ENCODE assay signal across 11 cellular contexts in the genomic region with DNA sequence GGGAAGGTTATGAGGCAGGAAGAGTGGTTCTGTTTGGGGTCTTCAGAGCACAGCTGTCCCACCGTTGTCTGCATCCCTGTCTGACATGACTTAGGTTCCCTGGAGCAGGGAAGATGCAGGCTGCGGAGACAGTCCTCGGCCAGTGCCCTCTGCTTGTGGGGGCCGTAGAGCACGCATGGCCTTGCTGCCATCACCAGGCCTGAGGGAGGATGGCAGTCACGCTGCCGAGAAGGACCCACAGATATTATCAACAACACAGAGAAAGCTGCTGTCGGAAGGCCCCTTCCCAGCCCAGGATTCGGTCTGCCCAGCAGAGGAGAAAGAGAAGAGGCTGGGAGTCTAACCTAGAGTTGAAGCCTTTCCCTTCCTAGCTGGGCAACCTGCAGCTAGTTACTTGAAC. TPM values are rescaled to one million over a fixed set of nuclear protein-coding genes. Genes with fewer than 3 reads are reported as not detected.
DNase-seq lines count a peak whose midpoint lies in the region; ATAC-seq and TF ChIP-seq lines count a peak whose summit lies in the region.
"Had no signal": no experiment of that assay in that cellular context is flagged by ENCODE, and none has a peak within 500 bp of the region (broad histone marks: within the 10 kb centered on the region; RNA-seq: fewer than 3 reads in every experiment).

No MANE protein-coding gene starts in this region.

- DNase-seq in GM10266 (ENCODE audit: extremely low spot score), result no peak
- DNase-seq in ascending aorta (ENCODE audit: low spot score in 2 of 2), result peak in 1 of 2 donors; percentile 63
- DNase-seq in right cardiac atrium, result peak; percentile 26 to 72 (median 65)
- peak; percentile 62 for DNase-seq in retina
- no peak for DNase-seq in NCI-H1436 (lab: John Stamatoyannopoulos, UW)
- DNase-seq in trophoblast cell, result no peak
- DNase-seq: NCI-H510A, transverse colon had no signal

- H3K36me3 ChIP-seq in ascending aorta (no peaks in the 10 kb centered on the region), trophoblast cell (ENCODE audit: control insufficient read depth in 1 of 2, insufficient read depth in 2 of 2, low read length in 2 of 2) (no peaks in the 10 kb centered on the region)
- H3K36me3 ChIP-seq: transverse colon had no signal

- intact Hi-C loops in ascending aorta (cut with DNase I) (loop anchor here (2.0 kb wide), 1 partner anchor 120 kb away; no protein-coding TSS in a partner anchor), right cardiac atrium (cut with DNase I) (loop anchor here in 2 of 4 donors (5.0 to 10.0 kb wide), 2 partner anchors 118 to 121 kb away; no protein-coding TSS in a partner anchor)

- no peak overlapping the region for H3K18ac ChIP-seq in trophoblast cell (ENCODE audit: low read length)

- no peak overlapping the region for H3K4ac ChIP-seq in trophoblast cell (ENCODE audit: low read depth, low read length)

- no peak overlapping the region for H4K91ac ChIP-seq in trophoblast cell (ENCODE audit: low read depth, low read length)

- H2BK12ac ChIP-seq in trophoblast cell (ENCODE audit: low read length), result no peak overlapping the region

- H3K23ac ChIP-seq in trophoblast cell (ENCODE audit: low read length), result no peak overlapping the region

- no peak overlapping the region for H3K14ac ChIP-seq in trophoblast cell (ENCODE audit: low read length)

- H4K8ac ChIP-seq in trophoblast cell (ENCODE audit: low read depth, low read length), result no peak overlapping the region

- H3K4me3 ChIP-seq in ascending aorta (no peak overlapping the region), right cardiac atrium (ENCODE audit: low read length) (no peak overlapping the region), trophoblast cell (ENCODE audit: low read depth, low read length) (no peak overlapping the region)
- H3K4me3 ChIP-seq: skin epidermis, transverse colon had no signal

- H3K27me3 ChIP-seq in ascending aorta (no peaks in the 10 kb centered on the region), right cardiac atrium (ENCODE audit: control insufficient read depth, insufficient read depth) (no peaks in the 10 kb centered on the region), trophoblast cell (ENCODE audit: insufficient read depth, low read length) (no peaks in the 10 kb centered on the region)

- TF ChIP-seq CTCF in GM10266 (IDR thresholded peaks at IDR 0.05; ENCODE audit: control insufficient read depth, insufficient read depth, low read depth, missing control alignments) (peak; percentile 24), ascending aorta (IDR thresholded peaks at IDR 0.05) (peak; percentile 39 to 57 (median 40))

- H3K9me3 ChIP-seq in ascending aorta, result no peaks in the 10 kb centered on the region
- no peaks in the 10 kb centered on the region for H3K9me3 ChIP-seq in right cardiac atrium (ENCODE audit: control insufficient read depth, low read length)
- peaks cover 2% of the 10 kb centered on the region for H3K9me3 ChIP-seq in trophoblast cell (ENCODE audit: insufficient read depth, low read depth, low read length)
- H3K9me3 ChIP-seq: transverse colon had no signal

- H2BK120ac ChIP-seq in trophoblast cell (ENCODE audit: insufficient read depth, low read length, poor library complexity), result no peak overlapping the region

- H3K79me1 ChIP-seq in trophoblast cell (ENCODE audit: low read length), result peaks cover 2% of the 10 kb centered on the region

- no peak overlapping the region for H2AK5ac ChIP-seq in trophoblast cell (ENCODE audit: low read length)

- WGBS in right cardiac atrium, result 33% methylated on average over 9 of the region's 9 CpGs
- WGBS in trophoblast cell (ENCODE audit: extremely low coverage, insufficient coverage, insufficient read length), result no CpG with 5 or more reads among the region's 9 CpGs

- H3K4me1 ChIP-seq in ascending aorta, result no peaks in the 10 kb centered on the region
- no peaks in the 10 kb centered on the region for H3K4me1 ChIP-seq in right cardiac atrium (ENCODE audit: control insufficient read depth, insufficient read depth, low read length)
- H3K4me1 ChIP-seq in trophoblast cell (ENCODE audit: control insufficient read depth in 1 of 2, insufficient read depth in 2 of 2, low read length in 2 of 2), result peaks cover under 1 to 1% of the 10 kb centered on the region in 2 experiments
- H3K4me1 ChIP-seq: transverse colon had no signal

- H3K9ac ChIP-seq in trophoblast cell (ENCODE audit: low read length), result no peak overlapping the region

- no peaks in the 10 kb centered on the region for H3K79me2 ChIP-seq in trophoblast cell (ENCODE audit: control insufficient read depth, insufficient read depth, low read length, poor library complexity)

- H4K12ac ChIP-seq in trophoblast cell (ENCODE audit: low read depth, low read length), result no peak overlapping the region

- no peak overlapping the region for H3K4me2 ChIP-seq in trophoblast cell (ENCODE audit: low read length)

- H2AFZ ChIP-seq in trophoblast cell (ENCODE audit: insufficient read depth, low read length, poor library complexity), result no peak overlapping the region

- H3K27ac ChIP-seq in ascending aorta (no peak overlapping the region), right cardiac atrium (ENCODE audit: low read length) (no peak overlapping the region), trophoblast cell (ENCODE audit: low read depth, low read length) (no peak overlapping the region)
- H3K27ac ChIP-seq: skin epidermis, transverse colon had no signal

- ATAC-seq in right cardiac atrium (peak; percentile 82 to 84), HG02571 (IDR thresholded peaks at IDR 0.05; ENCODE audit: unreplicated experiment) (no peak), GM19023 (IDR thresholded peaks at IDR 0.05; ENCODE audit: unreplicated experiment) (no peak)

- no peak overlapping the region for H2BK5ac ChIP-seq in trophoblast cell (ENCODE audit: low read depth, low read length, poor library complexity)

RNA-seq across cellular contexts. Expression of gene ERH, which starts 35.0 kb away (rescaled TPM):
- total RNA-seq in ascending aorta (31.1 TPM), right cardiac atrium (100 to 1,000 TPM; 112 to 141 (median 127) TPM)
- 123 TPM for polyA plus RNA-seq in right cardiac atrium
- 159 TPM in 2 replicates for polyA plus RNA-seq in trophoblast cell (2013)

RNA-seq across cellular contexts. Expression of gene SLC39A9, which starts 35.4 kb away (rescaled TPM):
- total RNA-seq in ascending aorta (26.2 TPM), right cardiac atrium (10 to 100 TPM; 23.7 to 34.5 (median 25.2) TPM)
- polyA plus RNA-seq in right cardiac atrium, result 10.3 TPM
- 41.2 and 42.9 TPM in 2 replicates for polyA plus RNA-seq in trophoblast cell (2013)

Comparison
In these comparisons a context has a peak if more than half of its experiments do, and no peak if none do; other contexts are left out.
1. DNase-seq: peak in right cardiac atrium (3 of 3) and retina (single experiment); none in GM10266 (single experiment), NCI-H1436 (single experiment) and trophoblast cell (0 of 2).
2. ATAC-seq: peak in right cardiac atrium (2 of 2); none in HG02571 (single experiment) and GM19023 (single experiment).